ENCODE assay signal across 8 cellular contexts in genomic region chr9:137188086-137188489, GRCh38. TPM values are rescaled to one million over a fixed set of nuclear protein-coding genes. Genes with fewer than 3 reads are reported as not detected.
DNase-seq lines count a peak whose midpoint lies in the region; ATAC-seq and TF ChIP-seq lines count a peak whose summit lies in the region.

No MANE protein-coding gene starts in this region.

- peaks cover 41% of the 10 kb centered on the region for H3K4me1 ChIP-seq in CD4-positive, alpha-beta memory T cell (ENCODE audit: insufficient read depth, low read length)
- H3K4me1 ChIP-seq in NT2/D1 (ENCODE audit: insufficient read depth, insufficient read length) (peaks cover 23% of the 10 kb centered on the region), endodermal cell (ENCODE audit: control insufficient read depth, insufficient read depth, low read length) (peaks cover 23% of the 10 kb centered on the region), neuron (ENCODE audit: insufficient read depth, low read length) (peaks cover 31% of the 10 kb centered on the region)

- H3K27me3 ChIP-seq in CD4-positive, alpha-beta memory T cell (ENCODE audit: insufficient read depth, low read length): no peaks in the 10 kb centered on the region
- H3K27me3 ChIP-seq in NT2/D1 (ENCODE audit: insufficient read depth, insufficient read length): no peaks in the 10 kb centered on the region
- no peaks in the 10 kb centered on the region for H3K27me3 ChIP-seq in endodermal cell (ENCODE audit: control insufficient read depth, insufficient read depth, low read length, poor library complexity, severe bottlenecking)
- H3K27me3 ChIP-seq in neuron (ENCODE audit: insufficient read depth, low read length): no peaks in the 10 kb centered on the region

- peak overlapping the region; percentile 81 to 90 for H3K4me3 ChIP-seq in CD4-positive, alpha-beta memory T cell (ENCODE audit: low read length in 2 of 2)
- H3K4me3 ChIP-seq in NT2/D1 (ENCODE audit: insufficient read length, low read depth) (peak overlapping the region; percentile 95), endodermal cell (ENCODE audit: low read length) (peak overlapping the region; percentile 91), neuron (ENCODE audit: low read length) (peak overlapping the region; percentile 96)

- no peaks in the 10 kb centered on the region for H3K27me3 Mint-ChIP-seq in CD4-positive, alpha-beta memory T cell
- no peaks in the 10 kb centered on the region for H3K27me3 Mint-ChIP-seq in endodermal cell (ENCODE audit: insufficient read depth)

- peaks cover 26% of the 10 kb centered on the region for H3K36me3 ChIP-seq in CD4-positive, alpha-beta memory T cell (ENCODE audit: insufficient read depth, low read length)
- H3K36me3 ChIP-seq in NT2/D1 (ENCODE audit: insufficient read depth, insufficient read length, low read length) (peaks cover 84% of the 10 kb centered on the region), endodermal cell (ENCODE audit: control insufficient read depth, insufficient read depth, low read length) (peaks cover 31% of the 10 kb centered on the region), neuron (ENCODE audit: insufficient read depth, low read length) (peaks cover 38% of the 10 kb centered on the region)

- POLR2A ChIA-PET in CD4-positive, alpha-beta memory T cell (lab: Charles Lee; ENCODE audit: partially characterized antibody): interaction anchor here (0.6 to 8.9 kb wide), 17 partner anchors 11 to 654 kb away, joined by 3 to 169 read pairs (median 8); partner anchors contain the start of genes CYSRT1, MAN1B1, NDOR1 and NELFB

- intact Hi-C loops in CD4-positive, alpha-beta memory T cell (cut with micrococcal nuclease): loop anchor here (1.0 to 2.0 kb wide), 5 partner anchors 12 to 101 kb away; partner anchors contain the start of genes MAN1B1, NDOR1, TMEM203 and TPRN

- H3K9ac ChIP-seq in NT2/D1 (ENCODE audit: insufficient read length, low read depth) (peak overlapping the region; percentile 98), endodermal cell (ENCODE audit: extremely low read depth, low read length, poor library complexity, severe bottlenecking) (peak overlapping the region; percentile 69)

- H3K4me3 Mint-ChIP-seq in CD4-positive, alpha-beta memory T cell: peak overlapping the region; percentile 88 to 97 (median 93)
- peak overlapping the region; percentile 83 for H3K4me3 Mint-ChIP-seq in endodermal cell

- TF ChIP-seq CTCF in endodermal cell (conservative IDR thresholded peaks at IDR 0.05): no peak

- 1% methylated on average over 18 to 31 of the region's 31 CpGs for WGBS in endodermal cell (ENCODE audit: insufficient coverage in 1 of 2, insufficient read length in 1 of 2), 2 experiments

- H3K4me1 Mint-ChIP-seq in CD4-positive, alpha-beta memory T cell: peaks cover 22 to 63% (median 33%) of the 10 kb centered on the region in 4 donors
- peaks cover 19% of the 10 kb centered on the region for H3K4me1 Mint-ChIP-seq in endodermal cell

- H2AFZ ChIP-seq in neuron (ENCODE audit: low read depth, low read length): no peak overlapping the region

- peak overlapping the region; percentile 86 to 98 (median 94) for H3K27ac Mint-ChIP-seq in CD4-positive, alpha-beta memory T cell
- peak overlapping the region; percentile 92 for H3K27ac Mint-ChIP-seq in endodermal cell

- CTCF ChIA-PET in CD4-positive, alpha-beta memory T cell (lab: Charles Lee; ENCODE audit: partially characterized antibody): interaction anchor here (1.1 to 3.8 kb wide), 8 partner anchors 10 to 92 kb away, joined by 3 to 15 read pairs (median 5); partner anchors contain the start of genes RNF224 and TPRN

- H3K36me3 Mint-ChIP-seq in CD4-positive, alpha-beta memory T cell: peaks cover 6 to 27% of the 10 kb centered on the region in 2 donors
- peaks cover 19% of the 10 kb centered on the region for H3K36me3 Mint-ChIP-seq in endodermal cell (ENCODE audit: low read depth)

- no peaks in the 10 kb centered on the region for H3K9me3 ChIP-seq in CD4-positive, alpha-beta memory T cell (ENCODE audit: control insufficient read depth in 1 of 2, low read length in 2 of 2)
- H3K9me3 ChIP-seq in NT2/D1 (ENCODE audit: insufficient read depth, low read length): no peaks in the 10 kb centered on the region
- H3K9me3 ChIP-seq in endodermal cell (ENCODE audit: control insufficient read depth, low read length): no peaks in the 10 kb centered on the region
- no peaks in the 10 kb centered on the region for H3K9me3 ChIP-seq in neuron (ENCODE audit: low read length)

- H3K27ac ChIP-seq in CD4-positive, alpha-beta memory T cell (ENCODE audit: low read depth, low read length): peak overlapping the region; percentile 96
- H3K27ac ChIP-seq in endodermal cell (ENCODE audit: low read depth, low read length): no peak overlapping the region

- peaks cover 0 to 5% (median 0%) of the 10 kb centered on the region in 8 donors for H3K9me3 Mint-ChIP-seq in CD4-positive, alpha-beta memory T cell
- H3K9me3 Mint-ChIP-seq in endodermal cell: no peaks in the 10 kb centered on the region

- no peak for DNase-seq in CD4-positive, alpha-beta memory T cell
- DNase-seq in NT2/D1 (ENCODE audit: low read depth, low spot score) (no peak), endodermal cell (no peak), NCI-H146 treated with DMSO at 0.1 percent for 48 hours (lab: John Stamatoyannopoulos, UW; ENCODE audit: unreplicated experiment) (no peak), NCI-H187 (lab: John Stamatoyannopoulos, UW) (no peak), SW480 (ENCODE audit: low spot score) (no peak)

- no peak for ATAC-seq in GM21526 (IDR thresholded peaks at IDR 0.05; ENCODE audit: low FRiP score, unreplicated experiment)

RNA-seq across cellular contexts. Expression of gene ANAPC2, which starts 0.3 kb away (rescaled TPM):
- total RNA-seq in CD4-positive, alpha-beta memory T cell: 100 to 1,000 TPM; 116 to 125 TPM
- 1 to 10 TPM; 3.2 to 5.7 TPM for polyA plus RNA-seq in CD4-positive, alpha-beta memory T cell
- 10 to 100 TPM; 66.5 to 69.2 TPM for total RNA-seq in endodermal cell
- polyA plus RNA-seq in endodermal cell (2013, experiment 1 of 2): 40.0 TPM
- polyA plus RNA-seq in endodermal cell (2013, experiment 2 of 2): 33.2 TPM

RNA-seq across cellular contexts. Expression of gene SSNA1, which starts 0.4 kb away (rescaled TPM):
- total RNA-seq in CD4-positive, alpha-beta memory T cell: 10 to 100 TPM; 48.6 to 49.5 TPM
- polyA plus RNA-seq in CD4-positive, alpha-beta memory T cell: 100 to 1,000 TPM; 117 to 161 TPM
- 10 to 100 TPM; 66.5 to 67.7 TPM for total RNA-seq in endodermal cell
- polyA plus RNA-seq in endodermal cell (2013, experiment 1 of 2): 58.8 TPM
- 62.8 TPM for polyA plus RNA-seq in endodermal cell (2013, experiment 2 of 2)

RNA-seq across cellular contexts. Expression of gene TPRN, which starts 12.5 kb away (rescaled TPM):
- total RNA-seq in CD4-positive, alpha-beta memory T cell: 1 to 10 TPM; 8.5 to 8.6 TPM
- under 1 TPM; 0.27 to 0.45 TPM for polyA plus RNA-seq in CD4-positive, alpha-beta memory T cell
- 10 to 100 TPM; 19.0 to 23.9 TPM for total RNA-seq in endodermal cell
- 12.1 TPM for polyA plus RNA-seq in endodermal cell (2013, experiment 1 of 2)
- polyA plus RNA-seq in endodermal cell (2013, experiment 2 of 2): 11.0 TPM

RNA-seq across cellular contexts. Expression of gene TMEM210, which starts 16.2 kb away (rescaled TPM):
- total RNA-seq in CD4-positive, alpha-beta memory T cell: not detected
- polyA plus RNA-seq in CD4-positive, alpha-beta memory T cell: not detected
- under 1 TPM in 1 of 2 donors, not detected in 1; 0.62 TPM for total RNA-seq in endodermal cell
- not detected for polyA plus RNA-seq in endodermal cell (2013, experiment 1 of 2)
- not detected for polyA plus RNA-seq in endodermal cell (2013, experiment 2 of 2)

RNA-seq across cellular contexts. Expression of gene TMEM203, which starts 17.4 kb away (rescaled TPM):
- total RNA-seq in CD4-positive, alpha-beta memory T cell: 10 to 100 TPM; 39.5 to 42.9 TPM
- 100 to 1,000 TPM; 129 to 170 TPM for polyA plus RNA-seq in CD4-positive, alpha-beta memory T cell
- total RNA-seq in endodermal cell: 10 to 100 TPM; 34.0 to 39.5 TPM
- polyA plus RNA-seq in endodermal cell (2013, experiment 1 of 2): 35.7 TPM
- polyA plus RNA-seq in endodermal cell (2013, experiment 2 of 2): 31.0 TPM
